Comparison of ENCODE assay signal across 8 cellular contexts in the genomic region with DNA sequence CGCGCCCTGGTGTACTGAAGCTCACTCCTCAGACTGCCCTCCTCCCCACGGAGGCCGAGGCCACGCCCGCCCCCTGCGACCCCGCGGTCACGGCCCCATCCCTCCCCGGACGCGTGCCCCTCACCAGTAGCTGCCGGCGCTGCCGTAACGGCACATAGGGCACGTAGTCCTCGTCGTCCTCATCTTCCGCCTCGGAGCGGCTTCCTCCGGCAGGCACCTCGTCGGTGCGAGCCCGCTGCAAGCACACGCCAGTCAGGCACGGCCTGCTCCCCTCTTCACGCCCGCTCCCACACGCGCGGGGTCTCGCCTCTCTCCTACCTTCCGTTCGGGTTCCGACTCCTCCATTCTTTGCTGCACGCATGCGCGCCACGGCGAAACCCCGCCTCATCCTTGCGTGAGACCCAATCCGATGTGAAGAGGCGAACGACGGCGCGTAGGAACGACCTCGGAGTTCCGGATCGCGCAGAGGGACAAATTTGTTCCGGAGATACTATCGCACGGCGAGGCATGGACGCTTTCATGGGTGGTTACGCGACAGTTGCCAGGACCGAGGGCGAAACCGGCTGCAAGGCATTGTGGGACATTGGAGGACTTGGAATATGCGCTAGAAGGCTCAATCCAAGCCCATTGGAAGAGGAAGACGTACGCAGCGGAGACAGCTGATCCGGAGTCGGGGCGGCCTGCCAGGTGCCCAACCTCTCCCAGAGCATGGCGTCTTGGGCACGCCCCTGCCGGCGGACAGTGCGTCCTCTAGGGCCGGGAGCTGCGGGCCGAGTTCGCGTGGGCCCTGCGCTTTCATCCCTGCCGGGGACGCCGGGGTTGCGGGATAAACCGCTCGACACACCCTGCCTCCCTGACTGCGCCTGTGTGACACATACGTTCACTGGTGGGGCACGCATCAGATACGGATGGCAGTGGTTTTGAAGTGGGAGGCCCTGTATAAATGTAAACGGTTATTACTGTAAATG. TPM values are rescaled to one million over a fixed set of nuclear protein-coding genes. Genes with fewer than 3 reads are reported as not detected.
DNase-seq lines count a peak whose midpoint lies in the region; ATAC-seq, FAIRE-seq and TF ChIP-seq lines count a peak whose summit lies in the region.

A gene (minus strand): TSS at position 361 of the 968 bp plus-strand sequence. CDS start 16 bp downstream, at position 345.

- H3K27ac Mint-ChIP-seq in activated CD4-positive, alpha-beta T cell treated with anti-CD3 and anti-CD28 coated beads, Interleukin-2, amount 10 ng/mL, durations not matched to agents 24 days and 14 days = peak within 1 kb of the TSS; percentile 92

- no peaks in the 10 kb centered on the region for H3K9me3 Mint-ChIP-seq in activated CD4-positive, alpha-beta T cell treated with anti-CD3 and anti-CD28 coated beads, Interleukin-2, amount 10 ng/mL, durations not matched to agents 24 days and 14 days

- H3K27me3 Mint-ChIP-seq in activated CD4-positive, alpha-beta T cell treated with anti-CD3 and anti-CD28 coated beads, Interleukin-2, amount 10 ng/mL, durations not matched to agents 24 days and 14 days = no peaks in the 10 kb centered on the region

- H4K20me1 ChIP-seq in BLaER1 = peaks cover 29% of the 10 kb centered on the region; the same call in 1 of the 2 replicates

- H3K27me3 ChIP-seq in BLaER1 (no peaks in the 10 kb centered on the region), colonic mucosa (no peaks in the 10 kb centered on the region)

- TF ChIP-seq CTCF in colonic mucosa (IDR thresholded peaks at IDR 0.05) = no peak

- peak within 1 kb of the TSS; percentile 98 for H3K4me3 ChIP-seq in BLaER1
- H3K4me3 ChIP-seq in colonic mucosa = peak within 1 kb of the TSS; percentile 84

- H3K27ac ChIP-seq in BLaER1 (peak within 1 kb of the TSS; percentile 92), colonic mucosa (peak within 1 kb of the TSS; percentile 78)

- H3K4me1 Mint-ChIP-seq in activated CD4-positive, alpha-beta T cell treated with anti-CD3 and anti-CD28 coated beads, Interleukin-2, amount 10 ng/mL, durations not matched to agents 24 days and 14 days = peaks cover 32% of the 10 kb centered on the region

- intact Hi-C loops in activated CD4-positive, alpha-beta T cell treated with anti-CD3 and anti-CD28 coated beads, Interleukin-2, amount 10 ng/mL, durations not matched to agents 24 days and 14 days (cut with micrococcal nuclease) = loop anchor here (1.0 to 5.0 kb wide), 6 partner anchors 20 to 385 kb away; a partner anchor contains a TSS
- intact Hi-C loops in colonic mucosa (cut with DNase I) = loop anchor here (10.0 kb wide), 1 partner anchor 78 kb away; a partner anchor contains a TSS

- ATAC-seq in HG03457 (IDR thresholded peaks at IDR 0.05; ENCODE audit: unreplicated experiment) = peak; percentile 50

- H3K36me3 ChIP-seq in BLaER1 = peaks cover 72% of the 10 kb centered on the region
- H3K36me3 ChIP-seq in colonic mucosa = peaks cover 7% of the 10 kb centered on the region

- peak; percentile 100 for DNase-seq in GM19239 (ENCODE audit: insufficient read length, low spot score)
- DNase-seq in NCI-H526 treated with DMSO at 0.1 percent for 48 hours (lab: John Stamatoyannopoulos, UW) = peak; percentile 93
- DNase-seq in activated CD4-positive, alpha-beta T cell treated with anti-CD3 and anti-CD28 coated beads, Interleukin-2, amount 10 ng/mL, durations not matched to agents 24 days and 14 days = peak; percentile 99
- peak; percentile 98 for DNase-seq in colonic mucosa
- peak; percentile 99 for DNase-seq in kidney tubule cell (ENCODE audit: low spot score)
- DNase-seq in stimulated activated CD4-positive, alpha-beta T cell treated with anti-CD3 and anti-CD28 coated beads, Interleukin-1b, Interleukin-23, amount 100 ng/mL, for 24 hours (ENCODE audit: low read depth in 4 of 4, low spot score in 1 of 4) = peak; percentile 85 to 93 (median 90)

- peak within 1 kb of the TSS; percentile 91 for H3K4me3 Mint-ChIP-seq in activated CD4-positive, alpha-beta T cell treated with anti-CD3 and anti-CD28 coated beads, Interleukin-2, amount 10 ng/mL, durations not matched to agents 24 days and 14 days

- H3K9ac ChIP-seq in BLaER1 = peak within 1 kb of the TSS; percentile 97
- H3K9ac ChIP-seq in colonic mucosa (ENCODE audit: low read depth in 2 of 2, low read length in 2 of 2) = peak within 1 kb of the TSS; percentile 92 to 96

- H3K9me3 ChIP-seq in BLaER1 (no peaks in the 10 kb centered on the region), colonic mucosa (no peaks in the 10 kb centered on the region)

- peaks cover 52% of the 10 kb centered on the region for H3K36me3 Mint-ChIP-seq in activated CD4-positive, alpha-beta T cell treated with anti-CD3 and anti-CD28 coated beads, Interleukin-2, amount 10 ng/mL, durations not matched to agents 24 days and 14 days (ENCODE audit: low read depth)

- peak within 1 kb of the TSS; percentile 100 for H3K4me2 ChIP-seq in BLaER1

- peak; percentile 100 for FAIRE-seq in GM19239 (lab: Jason Lieb, UNC)

- peaks cover 76% of the 10 kb centered on the region for H3K4me1 ChIP-seq in BLaER1
- H3K4me1 ChIP-seq in colonic mucosa = peaks cover 10% of the 10 kb centered on the region

RNA-seq across cellular contexts. Expression of the gene that starts here (rescaled TPM):
- total RNA-seq in activated CD4-positive, alpha-beta T cell treated with anti-CD3 and anti-CD28 coated beads, Interleukin-2, amount 10 ng/mL, durations not matched to agents 24 days and 14 days = 157 and 172 TPM in 2 replicates
- total RNA-seq in colonic mucosa = 100 to 1,000 TPM in 1 of 2 donors, 10 to 100 TPM in 1; 84.3 to 134 TPM

Comparison
In these comparisons a context has a peak if more than half of its experiments do, and no peak if none do; other contexts are left out.
1. Peak in every context shown above with its lines: DNase-seq, ATAC-seq, H3K4me3 ChIP-seq and H3K27ac ChIP-seq.